In genomic region chr16:3328104-3328503, GRCh38 we compare ENCODE assay signal across 33 cellular contexts. TPM values are rescaled to one million over a fixed set of nuclear protein-coding genes. Genes with fewer than 3 reads are reported as not detected.
"Had no signal": no experiment of that assay in that cellular context is flagged by ENCODE, and none has a peak within 500 bp of the region (broad histone marks: within the 10 kb centered on the region; RNA-seq: fewer than 3 reads in every experiment).

No MANE protein-coding gene starts in this region.

- H3K4me1 ChIP-seq: left lung, lower lobe of right lung, neural progenitor cell, parathyroid adenoma, psoas muscle, stomach, testis, thyroid gland, upper lobe of right lung had no signal

- DNase-seq: hippocampal formation; kidney glomerular epithelial cell; left cardiac atrium; left lung; lower lobe of right lung; mammary epithelial cell; mesenchymal stem cell; naive B cell; natural killer cell; nephron progenitor cell; occipital lobe; psoas muscle; stimulated activated CD4-positive, alpha-beta T cell treated with anti-CD3 and anti-CD28 coated beads, Interleukin-12 subunit alpha, Interleukin-12 subunit beta, amount 100 ng/mL, for 4 hours; stimulated activated CD4-positive, alpha-beta T cell treated with anti-CD3 and anti-CD28 coated beads, Interleukin-15, amount 100 ng/mL, for 24 hours; stimulated activated CD4-positive, alpha-beta T cell treated with anti-CD3 and anti-CD28 coated beads, Interleukin-2, amount 100 ng/mL, for 24 hours; stimulated activated CD4-positive, alpha-beta T cell treated with anti-CD3 and anti-CD28 coated beads, Interleukin-4, amount 100 ng/mL, for 1 hour; stimulated activated naive B cell treated with anti-CD40 and anti-IgM and Interleukin-4, amounts not matched to agents 10 μg/mL and 1 μg/mL and 100 μg/mL, for 72 hours; stimulated activated naive CD8-positive, alpha-beta T cell treated with anti-CD3 and anti-CD28 coated beads, Interleukin-15, Interleukin-2, amounts not matched to agents 100 U/mL and 50 U/mL, for 24 hours; stomach; testis; thyroid gland; trophoblast cell; upper lobe of right lung had no signal

- H3K27me3 ChIP-seq: left lung, neural progenitor cell, right lobe of liver, stomach, testis, thyroid gland, upper lobe of right lung had no signal

- ATAC-seq: left cardiac atrium; left lung; lower lobe of right lung; natural killer cell; psoas muscle; stimulated activated naive B cell treated with anti-CD40 and anti-IgM and Interleukin-4, amounts not matched to agents 10 μg/mL and 1 μg/mL and 100 μg/mL, for 72 hours; stimulated activated naive CD8-positive, alpha-beta T cell treated with anti-CD3 and anti-CD28 coated beads, Interleukin-15, Interleukin-2, amounts not matched to agents 100 U/mL and 50 U/mL, for 24 hours; upper lobe of right lung had no signal

- FAIRE-seq: keratinocyte, urothelium cell line had no signal

- H3K9me3 ChIP-seq: neutrophil, testis, thyroid gland had no signal

- H3K79me2 ChIP-seq: parathyroid adenoma had no signal

- H3K4me2 ChIP-seq: neural progenitor cell had no signal

- H3K36me3 ChIP-seq: left lung, lower lobe of right lung, neural progenitor cell, neutrophil, right lobe of liver, thyroid gland, upper lobe of right lung had no signal

- H3K27ac ChIP-seq: left lung, lower lobe of right lung, neural progenitor cell, neutrophil, parathyroid adenoma, psoas muscle, right lobe of liver, stomach, testis, thyroid gland, upper lobe of right lung had no signal

- H3K9ac ChIP-seq: neural progenitor cell, parathyroid adenoma had no signal

- H3K4me3 ChIP-seq: left lung, lower lobe of right lung, neural progenitor cell, psoas muscle, right lobe of liver, stomach, testis, thyroid gland, upper lobe of right lung had no signal

- H2AFZ ChIP-seq: neural progenitor cell, parathyroid adenoma had no signal

RNA-seq across cellular contexts. Expression of gene OR2C1, which starts 27.6 kb away (rescaled TPM):
- total RNA-seq: left lung, lower lobe of right lung, mammary epithelial cell, natural killer cell, osteocyte, posterior vena cava, psoas muscle, skeletal muscle tissue, stomach, upper lobe of right lung had no signal
- polyA plus RNA-seq: liver, psoas muscle, stomach had no signal
